ENCODE assay signal across 13 cellular contexts in the genomic region with DNA sequence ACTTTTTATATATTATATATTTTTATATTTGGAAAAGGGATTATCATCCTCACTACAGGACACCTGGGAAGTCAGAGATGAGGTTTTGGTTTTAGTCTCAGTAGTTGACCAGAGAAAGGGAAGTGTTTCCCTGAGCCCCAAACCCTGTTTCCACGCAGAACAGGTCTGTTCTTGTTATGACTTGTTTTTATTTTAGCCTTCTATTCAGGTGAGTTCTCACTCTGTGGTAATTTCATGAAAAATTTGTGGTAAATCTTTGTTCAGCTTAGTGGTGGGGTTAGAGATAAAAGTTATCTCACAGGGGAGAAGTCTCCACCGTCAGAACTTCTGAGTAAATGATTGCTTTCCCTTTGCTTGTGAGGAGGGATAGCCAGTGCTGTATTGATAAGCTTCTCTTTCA.
DNase-seq lines count a peak whose midpoint lies in the region; ATAC-seq and TF ChIP-seq lines count a peak whose summit lies in the region.
"Had no signal": no experiment of that assay in that cellular context is flagged by ENCODE, and none has a peak within 500 bp of the region (broad histone marks: within the 10 kb centered on the region; RNA-seq: fewer than 3 reads in every experiment).

No MANE protein-coding gene starts in this region.

- TF ChIP-seq CTCF in HFFc6 (IDR thresholded peaks at IDR 0.05) (no peak), MM.1S (IDR thresholded peaks at IDR 0.05; ENCODE audit: low read length) (no peak), heart right ventricle (IDR thresholded peaks at IDR 0.05) (no peak)

- H3K36me3 Mint-ChIP-seq in T-helper 17 cell (ENCODE audit: low read depth) (no peaks in the 10 kb centered on the region), HFFc6 (ENCODE audit: low read depth) (peaks cover 10% of the 10 kb centered on the region)

- H3K4me3 Mint-ChIP-seq in T-helper 17 cell (no peak overlapping the region), HFFc6 (no peak overlapping the region)
- H3K4me3 Mint-ChIP-seq: naive B cell had no signal

- H3K9me2 ChIP-seq in MM.1S (replicated peaks; ENCODE audit: insufficient read depth, low read length) = no peaks in the 10 kb centered on the region

- peak overlapping the region; percentile 14 for H3K27ac Mint-ChIP-seq in T-helper 17 cell
- no peak overlapping the region for H3K27ac Mint-ChIP-seq in HFFc6
- H3K27ac Mint-ChIP-seq: naive B cell had no signal

- H3K4me1 ChIP-seq in MM.1S (ENCODE audit: low read length) = no peaks in the 10 kb centered on the region
- H3K4me1 ChIP-seq in heart right ventricle = peaks cover 0 to 3% (median 0%) of the 10 kb centered on the region in 9 donors

- H2AFZ ChIP-seq in MM.1S (ENCODE audit: low read length) = no peak overlapping the region

- 86 to 92% methylated on average over 2 of the region's 2 CpGs for WGBS in heart right ventricle, 2 donors

- intact Hi-C loops in heart right ventricle (cut with DNase I) = no loop called here

- H4K20me1 ChIP-seq in MM.1S (ENCODE audit: insufficient read depth, low read length) = no peaks in the 10 kb centered on the region

- no peak overlapping the region for H3K4me2 ChIP-seq in MM.1S (ENCODE audit: low read depth, low read length)
- H3K4me2 ChIP-seq: KMS-11 had no signal

- H3K9me3 ChIP-seq in T-helper 17 cell (ENCODE audit: control insufficient read depth, low read length, poor library complexity, severe bottlenecking) (no peaks in the 10 kb centered on the region), MM.1S (replicated peaks; ENCODE audit: insufficient read depth, low read length) (no peaks in the 10 kb centered on the region), heart right ventricle (no peaks in the 10 kb centered on the region)

- no peaks in the 10 kb centered on the region for H3K27me3 ChIP-seq in MM.1S (replicated peaks; ENCODE audit: insufficient read depth, low read length)
- H3K27me3 ChIP-seq in heart right ventricle = no peaks in the 10 kb centered on the region

- ATAC-seq in GM18520 (IDR thresholded peaks at IDR 0.05; ENCODE audit: unreplicated experiment) = peak; percentile 87
- peak; percentile 71 for ATAC-seq in GM21360 (IDR thresholded peaks at IDR 0.05; ENCODE audit: unreplicated experiment)
- ATAC-seq in HG02981 (IDR thresholded peaks at IDR 0.05; ENCODE audit: unreplicated experiment) = peak; percentile 94
- no peak for ATAC-seq in T-helper 17 cell
- ATAC-seq in heart right ventricle = no peak

- H3K79me2 ChIP-seq in MM.1S (ENCODE audit: low read length) = no peaks in the 10 kb centered on the region

- H3K36me3 ChIP-seq in MM.1S (replicated peaks; ENCODE audit: insufficient read depth, low read length) (no peaks in the 10 kb centered on the region), heart right ventricle (peaks cover 0 to 9% (median 0%) of the 10 kb centered on the region in 9 donors)

- no peak overlapping the region for H3K9ac ChIP-seq in MM.1S (ENCODE audit: low read length)
- H3K9ac ChIP-seq: KMS-11 had no signal

- DNase-seq in T-helper 17 cell (no peak), HFFc6 (no peak), MM.1S (no peak), heart right ventricle (no peak)
- no peak for DNase-seq in central memory CD4-positive, alpha-beta T cell
- DNase-seq: aorta, naive B cell, NCI-H526 treated with DMSO at 0.1 percent for 48 hours had no signal

- H3K27ac ChIP-seq in MM.1S (ENCODE audit: low read length) (no peak overlapping the region), heart right ventricle (no peak overlapping the region)
- H3K27ac ChIP-seq: epithelial cell of prostate, KMS-11 had no signal

- no peaks in the 10 kb centered on the region for H3K27me3 Mint-ChIP-seq in T-helper 17 cell
- peaks cover 1% of the 10 kb centered on the region; the same call in 1 of the 2 replicates for H3K27me3 Mint-ChIP-seq in HFFc6 (ENCODE audit: insufficient read depth)
- H3K27me3 Mint-ChIP-seq: naive B cell had no signal

- H3K9me3 Mint-ChIP-seq in HFFc6 = no peaks in the 10 kb centered on the region
- H3K9me3 Mint-ChIP-seq: naive B cell had no signal

- H3K4me3 ChIP-seq in MM.1S (ENCODE audit: low read length) (no peak overlapping the region), heart right ventricle (no peak overlapping the region)

- H3K4me1 Mint-ChIP-seq in T-helper 17 cell = peaks cover 13% of the 10 kb centered on the region
- no peaks in the 10 kb centered on the region; the same call in 1 of the 2 replicates for H3K4me1 Mint-ChIP-seq in HFFc6 (ENCODE audit: low read depth)

- H3F3A ChIP-seq in MM.1S (ENCODE audit: insufficient read depth, low read length) = no peaks in the 10 kb centered on the region

Comparison
In these comparisons a context has a peak if more than half of its experiments do, and no peak if none do; other contexts are left out.
1. ATAC-seq: peak in GM18520 (single experiment), GM21360 (single experiment) and HG02981 (single experiment); none in T-helper 17 cell (single experiment) and heart right ventricle (0 of 8).